18 cellular contexts compared by ENCODE assay signal in the genomic region with DNA sequence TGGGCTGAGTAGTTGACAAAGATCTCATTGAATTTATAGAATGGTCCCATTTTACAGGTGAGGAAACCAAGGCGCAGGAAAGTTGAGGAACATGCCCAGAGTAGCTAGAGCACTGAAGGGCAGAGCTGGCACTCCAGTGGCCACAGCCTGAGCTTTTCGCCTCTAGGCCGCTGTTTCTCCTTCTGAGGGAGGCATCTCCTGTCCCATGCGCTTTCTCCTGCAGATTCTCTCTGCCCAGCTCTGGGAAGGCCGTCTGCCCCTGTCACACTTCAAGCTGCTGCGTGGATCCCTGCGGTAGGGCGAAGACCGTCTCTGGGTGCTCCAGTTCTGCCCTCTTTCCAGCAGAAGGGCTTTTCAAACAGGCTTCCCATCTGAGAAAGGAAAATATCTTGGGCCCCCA.
DNase-seq lines count a peak whose midpoint lies in the region; ATAC-seq, FAIRE-seq and TF ChIP-seq lines count a peak whose summit lies in the region.
"Had no signal": no experiment of that assay in that cellular context is flagged by ENCODE, and none has a peak within 500 bp of the region (broad histone marks: within the 10 kb centered on the region; RNA-seq: fewer than 3 reads in every experiment).

No MANE protein-coding gene starts in this region.

- H3K23ac ChIP-seq in H1 (ENCODE audit: insufficient read length) = no peak overlapping the region
- no peak overlapping the region for H3K23ac ChIP-seq in mesendoderm (ENCODE audit: low read length)

- POLR2A ChIA-PET in HCT116 (lab: Charles Lee) = no interaction called here
- POLR2A ChIA-PET in H1 (lab: Charles Lee; ENCODE audit: partially characterized antibody) = no interaction called here
- POLR2A ChIA-PET in OCI-LY7 (lab: Charles Lee) = no interaction called here

- TF ChIP-seq POLR2A in HCT116 (IDR thresholded peaks at IDR 0.05; ENCODE audit: borderline replicate concordance, extremely low read depth, insufficient read depth, insufficient read length) = no peak
- TF ChIP-seq POLR2A in H1 (IDR thresholded peaks at IDR 0.05; ENCODE audit: control extremely low read depth in 1 of 2, low read depth in 2 of 2, low read length in 2 of 2) = no peak
- no peak for TF ChIP-seq POLR2A in spleen (IDR thresholded peaks at IDR 0.05)

- no peak overlapping the region for H2BK5ac ChIP-seq in H1 (ENCODE audit: low read depth, low read length)
- peak overlapping the region; percentile 99 for H2BK5ac ChIP-seq in mesendoderm (ENCODE audit: low read length)

- H2AFZ ChIP-seq in HCT116 (ENCODE audit: low read depth, low read length, poor library complexity, severe bottlenecking) = no peak overlapping the region
- H2AFZ ChIP-seq in H1 (ENCODE audit: low read length) = no peak overlapping the region
- H2AFZ ChIP-seq in OCI-LY7 (ENCODE audit: low read length) = no peak overlapping the region
- H2AFZ ChIP-seq: GM23248 had no signal

- H3K36me3 ChIP-seq in HCT116 (ENCODE audit: control insufficient read depth in 1 of 2, insufficient read depth in 2 of 2, low read length in 2 of 2) (no peaks in the 10 kb centered on the region), H1 (ENCODE audit: control insufficient read depth in 2 of 4, insufficient read depth in 4 of 4, low read length in 3 of 4) (no peaks in the 10 kb centered on the region), mesendoderm (ENCODE audit: control insufficient read depth, insufficient read depth, low read length) (no peaks in the 10 kb centered on the region), spleen (no peaks in the 10 kb centered on the region), OCI-LY7 (ENCODE audit: insufficient read depth, low read length) (no peaks in the 10 kb centered on the region)
- H3K36me3 ChIP-seq: HAP-1 had no signal

- FAIRE-seq in H1 (lab: Jason Lieb, UNC) = no peak
- FAIRE-seq: G401.6, GM12892, GM19239 had no signal

- no peak overlapping the region for H3K4me3 ChIP-seq in HCT116 (replicated peaks in 1 of 2; ENCODE audit: low read depth in 1 of 2, low read length in 2 of 2)
- H3K4me3 ChIP-seq in H1 (ENCODE audit: extremely low read depth in 1 of 4, insufficient read depth in 2 of 4, low read depth in 3 of 4, low read length in 4 of 4) = no peak overlapping the region
- H3K4me3 ChIP-seq in mesendoderm (ENCODE audit: low read length) = no peak overlapping the region
- no peak overlapping the region for H3K4me3 ChIP-seq in spleen
- H3K4me3 ChIP-seq in OCI-LY7 (ENCODE audit: low read depth, low read length, poor library complexity, severe bottlenecking) = no peak overlapping the region
- H3K4me3 ChIP-seq: GM23248, HAP-1 had no signal

- H3K9me2 ChIP-seq in HCT116 (ENCODE audit: insufficient read depth) (no peaks in the 10 kb centered on the region), OCI-LY7 (ENCODE audit: insufficient read depth, low read length) (no peaks in the 10 kb centered on the region)

- no peak for TF ChIP-seq EP300 in H1 (IDR thresholded peaks at IDR 0.05; ENCODE audit: borderline replicate concordance in 1 of 2, low read depth in 2 of 2, low read length in 2 of 2)

- no peak overlapping the region for H2BK20ac ChIP-seq in H1 (ENCODE audit: low read length)

- H3K4ac ChIP-seq in H1 (replicated peaks; ENCODE audit: insufficient read length, low read depth, low read length) = no peak overlapping the region
- H3K4ac ChIP-seq in mesendoderm (ENCODE audit: low read depth, low read length) = peak overlapping the region; percentile 77

- intact Hi-C loops in HCT116 (cut with micrococcal nuclease) (no loop called here), spleen (cut with DNase I; ENCODE audit: low total_unique reads) (no loop called here), OCI-LY7 (cut with micrococcal nuclease; ENCODE audit: unreplicated experiment) (no loop called here)

- TF ChIP-seq RAD21 in HCT116 (IDR thresholded peaks at IDR 0.05; ENCODE audit: low read depth) (no peak), H1 (IDR thresholded peaks at IDR 0.05 in 1 of 2, conservative IDR thresholded peaks at IDR 0.05 in 1 of 2; ENCODE audit: low read depth in 2 of 2, low read length in 2 of 2) (no peak)

- H3K4me2 ChIP-seq in HCT116 (ENCODE audit: low read length) = no peak overlapping the region
- no peak overlapping the region for H3K4me2 ChIP-seq in H1 (ENCODE audit: insufficient read depth in 1 of 2, low read depth in 2 of 2, low read length in 2 of 2)
- H3K4me2 ChIP-seq in mesendoderm (ENCODE audit: low read length) = peak overlapping the region; percentile 22
- H3K4me2 ChIP-seq in OCI-LY7 (ENCODE audit: low read length) = no peak overlapping the region

- H3K79me1 ChIP-seq in H1 (ENCODE audit: low read depth, low read length) (no peaks in the 10 kb centered on the region), mesendoderm (ENCODE audit: low read length) (no peaks in the 10 kb centered on the region)

- no peaks in the 10 kb centered on the region for H4K20me1 ChIP-seq in HCT116 (ENCODE audit: insufficient read depth)
- H4K20me1 ChIP-seq in H1 (replicated peaks in 1 of 2; ENCODE audit: control insufficient read depth in 1 of 2, insufficient read depth in 2 of 2, low read length in 2 of 2) = no peaks in the 10 kb centered on the region
- no peaks in the 10 kb centered on the region for H4K20me1 ChIP-seq in OCI-LY7 (ENCODE audit: insufficient read depth, low read length)

- H3K9ac ChIP-seq in HCT116 (ENCODE audit: low read length) (no peak overlapping the region), H1 (replicated peaks in 1 of 4; ENCODE audit: extremely low read depth in 1 of 4, low read depth in 3 of 4, low read length in 3 of 4) (no peak overlapping the region), mesendoderm (ENCODE audit: low read length) (peak overlapping the region; percentile 63)
- H3K9ac ChIP-seq: GM23248 had no signal

- CTCF ChIA-PET in HCT116 (lab: Charles Lee) = interaction anchor here (1.7 kb wide), 1 partner anchor 8 kb away, joined by 5 read pairs; no protein-coding TSS in a partner anchor
- CTCF ChIA-PET in H1 (lab: Charles Lee; ENCODE audit: partially characterized antibody) = interaction anchor here (0.6 to 1.8 kb wide), 12 partner anchors 10 to 666 kb away, joined by 3 to 6 read pairs (median 3); no protein-coding TSS in a partner anchor
- CTCF ChIA-PET in OCI-LY7 (lab: Charles Lee; ENCODE audit: unreplicated experiment) = no interaction called here

- H3K27me3 ChIP-seq in HCT116 (ENCODE audit: insufficient read depth, low read length) (peaks cover 67% of the 10 kb centered on the region), H1 (replicated peaks in 1 of 4; ENCODE audit: control insufficient read depth in 3 of 4, extremely low read depth in 1 of 4, insufficient read depth in 3 of 4, low read length in 3 of 4) (peaks cover 0 to 4% (median 0%) of the 10 kb centered on the region in 4 experiments; a peak in 3 of 7 replicates), mesendoderm (ENCODE audit: insufficient read depth, low read length, poor library complexity) (no peaks in the 10 kb centered on the region), spleen (replicated peaks in 1 of 7) (peaks cover 0 to 99% (median 27%) of the 10 kb centered on the region in 7 donors)

- H2BK15ac ChIP-seq in H1 (ENCODE audit: low read length) = no peak overlapping the region
- H2BK15ac ChIP-seq in mesendoderm (replicated peaks; ENCODE audit: low read depth) = no peak overlapping the region

- H3K56ac ChIP-seq in H1 (replicated peaks; ENCODE audit: insufficient read length, low read depth, low read length) = no peak overlapping the region
- H3K56ac ChIP-seq in mesendoderm (ENCODE audit: low read length) = peak overlapping the region; percentile 94

- no peak overlapping the region for H2BK120ac ChIP-seq in H1 (replicated peaks; ENCODE audit: low read depth, low read length)
- H2BK120ac ChIP-seq in mesendoderm (ENCODE audit: low read depth, low read length) = peak overlapping the region; percentile 33

- H4K8ac ChIP-seq in H1 (ENCODE audit: extremely low read depth, insufficient read depth, low read length) (no peak overlapping the region), mesendoderm (ENCODE audit: low read depth, low read length) (no peak overlapping the region)

- no peak overlapping the region for H2BK12ac ChIP-seq in H1 (ENCODE audit: low read depth, low read length)

- no peak for TF ChIP-seq CTCF in HCT116 (IDR thresholded peaks at IDR 0.05 in 2 of 3, conservative IDR thresholded peaks at IDR 0.05 in 1 of 3; ENCODE audit: borderline replicate concordance in 1 of 3, insufficient read depth in 1 of 3, low read depth in 2 of 3, low read length in 2 of 3)
- no peak for TF ChIP-seq CTCF in H1 (IDR thresholded peaks at IDR 0.05; ENCODE audit: control extremely low read depth in 1 of 3, insufficient read depth in 1 of 3, low read depth in 1 of 3, low read length in 3 of 3)
- no peak for TF ChIP-seq CTCF in spleen (IDR thresholded peaks at IDR 0.05 in 8 of 11, conservative IDR thresholded peaks at IDR 0.05 in 3 of 11)
- TF ChIP-seq CTCF in OCI-LY7 (conservative IDR thresholded peaks at IDR 0.05; ENCODE audit: low read length) = no peak

- H3K9me3 ChIP-seq in HCT116 (ENCODE audit: control insufficient read depth in 1 of 2, insufficient read depth in 1 of 2, low read depth in 1 of 2, low read length in 2 of 2) (no peaks in the 10 kb centered on the region), H1 (ENCODE audit: insufficient read depth in 2 of 2, low read depth in 1 of 2, low read length in 1 of 2) (0 out of 4 replicates have a peak, but pooled peaks cover 0 to 3% of the 10 kb centered on the region in 2 experiments), spleen (no peaks in the 10 kb centered on the region), OCI-LY7 (ENCODE audit: low read length) (no peaks in the 10 kb centered on the region)
- H3K9me3 ChIP-seq: Caco-2, HAP-1 had no signal

- H4K91ac ChIP-seq in H1 (replicated peaks; ENCODE audit: insufficient read length, low read length) = no peak overlapping the region

- H3K27ac ChIP-seq in HCT116 (ENCODE audit: low read depth, low read length) (no peak overlapping the region), H1 (ENCODE audit: low read depth, low read length) (no peak overlapping the region), mesendoderm (ENCODE audit: low read depth, low read length) (peak overlapping the region; percentile 55), spleen (no peak overlapping the region), OCI-LY7 (ENCODE audit: low read depth, low read length, poor library complexity, severe bottlenecking) (no peak overlapping the region)
- H3K27ac ChIP-seq: GM23248 had no signal

- ATAC-seq in HCT116 = no peak
- no peak for ATAC-seq in HG03571 (IDR thresholded peaks at IDR 0.05; ENCODE audit: unreplicated experiment)
- ATAC-seq: CD8-positive, alpha-beta T cell had no signal

- DNase-seq in HCT116 (ENCODE audit: low read depth, low spot score) = no peak
- DNase-seq in H1 (ENCODE audit: low read depth in 1 of 2, low spot score in 2 of 2) = no peak
- DNase-seq in mesendoderm = no peak
- peak; percentile 20 for DNase-seq in spleen
- DNase-seq in epidermal melanocyte (ENCODE audit: insufficient read length, low spot score) = no peak
- no peak for DNase-seq in OCI-LY7 (ENCODE audit: low spot score)
- DNase-seq: C1 segment of cervical spinal cord; Caco-2; CD4-positive, CD25-positive, alpha-beta regulatory T cell; CD8-positive, alpha-beta T cell; DMS153; DND-41; GM23248 had no signal

- H3K4me1 ChIP-seq in HCT116 (ENCODE audit: control insufficient read depth in 1 of 2, insufficient read depth in 2 of 2, low read length in 2 of 2) (no peaks in the 10 kb centered on the region), H1 (replicated peaks in 1 of 4; ENCODE audit: control insufficient read depth in 3 of 4, insufficient read depth in 4 of 4, low read length in 3 of 4) (peaks cover 0 to 11% (median 5%) of the 10 kb centered on the region in 4 experiments; a peak in 3 of 7 replicates), mesendoderm (ENCODE audit: control insufficient read depth, low read depth, low read length) (peaks cover 25% of the 10 kb centered on the region), spleen (no peaks in the 10 kb centered on the region), OCI-LY7 (ENCODE audit: insufficient read depth, low read length, poor library complexity, severe bottlenecking) (no peaks in the 10 kb centered on the region)
- H3K4me1 ChIP-seq: Caco-2, HAP-1 had no signal

- RAD21 ChIA-PET in HCT116 (lab: Charles Lee; ENCODE audit: low non-redundant PET in 1 of 2, low total read pairs in 2 of 2, uncharacterized antibody in 2 of 2, unreplicated experiment in 2 of 2) = no interaction called here

- H3K79me2 ChIP-seq in HCT116 (ENCODE audit: insufficient read depth, low read length) (no peaks in the 10 kb centered on the region), H1 (ENCODE audit: control insufficient read depth in 1 of 2, insufficient read depth in 2 of 2, low read length in 2 of 2) (no peaks in the 10 kb centered on the region), mesendoderm (ENCODE audit: control insufficient read depth, insufficient read depth, low read length) (no peaks in the 10 kb centered on the region), OCI-LY7 (ENCODE audit: insufficient read depth, low read depth, low read length) (no peaks in the 10 kb centered on the region)

- no peak overlapping the region for H2AK5ac ChIP-seq in H1 (ENCODE audit: low read depth, low read length)
- H2AK5ac ChIP-seq in mesendoderm (ENCODE audit: low read length) = peak overlapping the region; percentile 71

- H4K5ac ChIP-seq in H1 (ENCODE audit: insufficient read length, low read depth, low read length) = no peak overlapping the region
- H4K5ac ChIP-seq in mesendoderm (ENCODE audit: low read length) = peak overlapping the region; percentile 41

- H3K18ac ChIP-seq in H1 (ENCODE audit: extremely low read depth, low read length) = no peak overlapping the region
- peak overlapping the region; percentile 75 for H3K18ac ChIP-seq in mesendoderm (ENCODE audit: low read length)

- BruUV-seq in HCT116 (replicated peaks; lab: Mats Ljungman, UMichigan) (no TSS peak), OCI-LY7 (replicated peaks; lab: Mats Ljungman, UMichigan) (no TSS peak)

- H3K23me2 ChIP-seq in H1 (ENCODE audit: low read depth, low read length) = no peaks in the 10 kb centered on the region

- WGBS in H1 (ENCODE audit: extremely low coverage in 1 of 2, insufficient coverage in 1 of 2, insufficient read length in 1 of 2, insufficient replicate concordance in 2 of 2, low coverage in 1 of 2, low lambda C conversion rate in 2 of 2, missing lambda C conversion rate in 1 of 2), 2 experiments = 85% methylated on average over 9 of the region's 9 CpGs; no CpG with 5 or more reads in 1 of the 2 experiments
- no CpG with 5 or more reads among the region's 9 CpGs for WGBS in mesendoderm (ENCODE audit: extremely low coverage, insufficient coverage, low lambda C conversion rate)
- 52 to 61% (median 58%) methylated on average over 9 of the region's 9 CpGs for WGBS in spleen, 5 donors

- no peak overlapping the region for H3K14ac ChIP-seq in H1 (ENCODE audit: insufficient read length)

Comparison
In these comparisons a context has a peak if more than half of its experiments do, and no peak if none do; other contexts are left out.
1. Of the 16 proteins assayed by ChIP-seq in both H1 and HCT116: peak only in H1: none; only in HCT116: EZH2; in both: none; in neither: 15.